13 cellular contexts compared by ENCODE assay signal in the genomic region with DNA sequence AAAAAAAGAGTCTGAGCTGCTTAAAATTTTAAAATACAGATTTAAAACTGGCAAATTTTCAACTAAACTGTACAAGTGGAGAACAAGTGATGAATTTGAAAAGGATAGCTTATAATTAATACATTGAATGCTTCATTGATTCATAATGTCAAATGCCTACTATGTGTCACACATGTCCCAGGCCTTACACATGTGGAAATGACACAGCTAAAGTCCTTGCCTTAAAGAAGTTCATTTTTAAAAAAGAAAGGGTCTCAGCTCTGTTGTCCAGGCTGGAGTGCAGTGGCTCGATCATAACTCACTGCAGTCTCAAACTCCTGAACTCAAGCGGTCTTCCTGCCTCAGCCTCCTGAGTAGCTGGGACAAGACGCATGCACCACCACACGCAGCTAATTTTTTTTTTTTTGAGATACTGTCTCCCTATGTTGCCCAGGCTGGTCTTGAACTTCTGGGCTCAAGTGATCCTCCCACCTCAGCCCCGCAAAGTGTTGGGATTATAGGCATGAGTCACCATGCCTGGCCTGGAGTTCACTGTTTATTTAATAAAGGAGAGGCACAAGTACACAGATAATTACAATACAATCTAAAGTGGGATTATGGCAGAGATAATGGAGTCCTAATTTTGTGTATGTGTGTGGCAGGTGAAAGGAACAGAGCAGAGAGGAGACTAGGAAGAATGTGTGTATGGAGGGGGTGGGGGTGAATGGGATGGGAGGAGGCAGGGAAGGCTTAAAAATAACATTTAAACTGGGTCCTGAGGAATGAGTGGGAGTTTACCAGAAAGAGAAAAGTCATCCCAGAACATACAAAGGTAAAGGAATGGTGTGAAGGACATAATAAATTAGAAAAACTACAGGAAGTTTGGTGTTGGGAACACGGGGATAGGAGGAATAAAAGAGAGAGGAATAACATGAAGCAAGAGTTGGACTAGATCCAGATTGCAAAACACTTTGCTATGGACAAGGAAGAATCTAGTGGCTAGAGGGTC. TPM values are rescaled to one million over a fixed set of nuclear protein-coding genes. Genes with fewer than 3 reads are reported as not detected.
DNase-seq lines count a peak whose midpoint lies in the region; ATAC-seq and TF ChIP-seq lines count a peak whose summit lies in the region.
"Had no signal": no experiment of that assay in that cellular context is flagged by ENCODE, and none has a peak within 500 bp of the region (broad histone marks: within the 10 kb centered on the region; RNA-seq: fewer than 3 reads in every experiment).

No MANE protein-coding gene starts in this region.

- H3K27me3 ChIP-seq in esophagus muscularis mucosa (no peaks in the 10 kb centered on the region), stomach (no peaks in the 10 kb centered on the region)

- H3K27ac ChIP-seq in esophagus muscularis mucosa (replicated peaks in 1 of 4) (peak overlapping the region; percentile 10 to 49 (median 40)), stomach (peak overlapping the region in 4 of 5 donors; percentile 9 to 44 (median 28))
- H3K27ac ChIP-seq: 22Rv1 had no signal

- 59% methylated on average over 6 of the region's 6 CpGs for WGBS in esophagus muscularis mucosa
- 39 to 51% (median 46%) methylated on average over 6 of the region's 6 CpGs for WGBS in stomach, 5 donors

- intact Hi-C loops in esophagus muscularis mucosa (cut with DNase I): loop anchor here (5.0 kb wide), 2 partner anchors 63 to 113 kb away; partner anchors contain the start of gene ZNF335
- intact Hi-C loops in stomach (cut with DNase I; ENCODE audit: low total_unique reads): no loop called here

- ATAC-seq in HG02763 (IDR thresholded peaks at IDR 0.05; ENCODE audit: unreplicated experiment) (no peak), GM19328 (IDR thresholded peaks at IDR 0.05; ENCODE audit: unreplicated experiment) (no peak)
- ATAC-seq: activated naive CD4-positive, alpha-beta T cell treated with anti-CD3 and anti-CD28 coated beads, Interleukin-2, amount 50 U/mL, for 72 hours had no signal

- H3K4me3 ChIP-seq in esophagus muscularis mucosa: no peak overlapping the region
- peak overlapping the region in 1 of 4 donors; percentile 10 for H3K4me3 ChIP-seq in stomach

- TF ChIP-seq EP300 in esophagus muscularis mucosa (IDR thresholded peaks at IDR 0.05): no peak
- TF ChIP-seq EP300 in stomach (IDR thresholded peaks at IDR 0.05): no peak

- DNase-seq in NCI-H1092 treated with DMSO at 0.1 percent for 48 hours (lab: John Stamatoyannopoulos, UW) (peak; percentile 21), NCI-H1092 (lab: John Stamatoyannopoulos, UW) (no peak), NCI-H69 (lab: John Stamatoyannopoulos, UW) (peak; percentile 77), esophagus muscularis mucosa (ENCODE audit: extremely low spot score) (peak; percentile 12), stomach (peak; percentile 45), C1 segment of cervical spinal cord (lab: John Stamatoyannopoulos, UW) (no peak)
- DNase-seq: hypothalamus, posterior cingulate gyrus, T-helper 2 cell had no signal

- H3K9me3 ChIP-seq in esophagus muscularis mucosa (no peaks in the 10 kb centered on the region), stomach (no peaks in the 10 kb centered on the region)

- TF ChIP-seq CTCF in esophagus muscularis mucosa (IDR thresholded peaks at IDR 0.05) (no peak), stomach (IDR thresholded peaks at IDR 0.05) (no peak)

- H3K4me1 ChIP-seq in esophagus muscularis mucosa (peaks cover 63 to 87% (median 83%) of the 10 kb centered on the region in 4 donors), stomach (peaks cover 57 to 89% (median 76%) of the 10 kb centered on the region in 4 donors)

- no peaks in the 10 kb centered on the region for H3K36me3 ChIP-seq in esophagus muscularis mucosa
- no peaks in the 10 kb centered on the region for H3K36me3 ChIP-seq in stomach

- TF ChIP-seq POLR2A in esophagus muscularis mucosa (IDR thresholded peaks at IDR 0.05; ENCODE audit: low read depth) (no peak), stomach (IDR thresholded peaks at IDR 0.05) (no peak)

RNA-seq across cellular contexts. Expression of gene NCOA5, which starts 4.7 kb away (rescaled TPM):
- total RNA-seq in esophagus muscularis mucosa: 10 to 100 TPM; 17.4 to 36.8 (median 29.9) TPM
- 10 to 100 TPM in 2 of 5 donors, 1 to 10 TPM in 3; 4.3 to 58.9 (median 9.5) TPM for total RNA-seq in stomach
- polyA plus RNA-seq in stomach: 10 to 100 TPM; 11.2 to 17.7 (median 11.6) TPM

RNA-seq across cellular contexts. Expression of gene CD40, which starts 33.0 kb away (rescaled TPM):
- total RNA-seq in esophagus muscularis mucosa: 10 to 100 TPM in 3 of 4 donors, 1 to 10 TPM in 1; 10.0 to 21.6 (median 16.9) TPM
- total RNA-seq in stomach: 10 to 100 TPM in 1 of 5 donors, 1 to 10 TPM in 3, not detected in 1; 2.8 to 18.7 (median 4.4) TPM
- polyA plus RNA-seq in stomach: 10 to 100 TPM in 1 of 3 donors, 1 to 10 TPM in 2; 5.2 to 19.9 (median 8.4) TPM

RNA-seq across cellular contexts. Expression of gene SLC12A5, which starts 56.1 kb away (rescaled TPM):
- total RNA-seq in esophagus muscularis mucosa: 1 to 10 TPM in 1 of 4 donors, under 1 TPM in 1, not detected in 2; 0.99 to 1.2 TPM
- total RNA-seq in stomach: 1 to 10 TPM in 1 of 5 donors, not detected in 4; 1.3 TPM
- polyA plus RNA-seq in stomach: 1 to 10 TPM in 2 of 3 donors, under 1 TPM in 1; 0.93 to 6.2 (median 5.5) TPM

Comparison
In these comparisons a context has a peak if more than half of its experiments do, and no peak if none do; other contexts are left out.
1. DNase-seq: peak in NCI-H1092 treated with DMSO at 0.1 percent for 48 hours (single experiment), NCI-H69 (single experiment), esophagus muscularis mucosa (single experiment) and stomach (single experiment); none in NCI-H1092 (single experiment) and C1 segment of cervical spinal cord (0 of 14).